ENCODE assay signal across 10 cellular contexts in the genomic region with DNA sequence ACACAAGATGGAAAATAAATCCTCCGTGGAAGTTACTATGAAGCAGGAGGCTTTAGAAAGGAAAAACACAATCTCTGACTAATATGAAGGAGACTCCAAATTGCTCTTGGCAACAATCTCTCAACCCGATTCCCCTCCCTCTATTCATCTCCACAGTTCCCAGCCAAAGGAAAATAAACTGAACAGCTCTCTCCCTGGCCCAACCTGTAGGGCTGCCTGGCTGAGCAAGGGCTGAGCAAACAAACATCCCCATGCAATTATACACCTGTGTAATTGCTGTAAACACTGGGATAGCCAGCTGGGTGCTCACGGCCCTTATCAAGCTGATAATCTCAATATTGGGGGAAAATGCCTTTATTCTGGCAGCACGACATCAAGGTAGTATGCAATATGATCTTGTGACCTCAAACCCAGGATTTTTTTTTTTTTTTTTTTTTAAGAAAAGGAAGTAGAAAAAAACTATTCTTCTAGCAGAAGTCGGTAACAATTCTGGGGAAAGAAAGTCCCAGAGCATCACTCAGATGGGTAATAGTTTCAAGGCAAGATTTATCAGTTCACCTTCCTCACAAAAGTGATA.
DNase-seq lines count a peak whose midpoint lies in the region; ATAC-seq and TF ChIP-seq lines count a peak whose summit lies in the region.
"Had no signal": no experiment of that assay in that cellular context is flagged by ENCODE, and none has a peak within 500 bp of the region (broad histone marks: within the 10 kb centered on the region; RNA-seq: fewer than 3 reads in every experiment).

No MANE protein-coding gene starts in this region.

- TF ChIP-seq CTCF in astrocyte of the spinal cord (IDR thresholded peaks at IDR 0.05; ENCODE audit: low read depth, low read length) = no peak
- TF ChIP-seq CTCF in mucosa of descending colon (IDR thresholded peaks at IDR 0.05) = no peak
- no peak for TF ChIP-seq CTCF in osteocyte (IDR thresholded peaks at IDR 0.05)
- TF ChIP-seq CTCF in glutamatergic neuron (IDR thresholded peaks at IDR 0.05; ENCODE audit: partially characterized antibody, unreplicated experiment) = no peak

- DNase-seq in DMS53 treated with DMSO at 0.1 percent for 48 hours (lab: John Stamatoyannopoulos, UW; ENCODE audit: unreplicated experiment) (peak; percentile 94), NCI-H2081 (lab: John Stamatoyannopoulos, UW) (peak; percentile 83 to 92), astrocyte of the spinal cord (ENCODE audit: low read depth, low spot score) (peak; percentile 22), mucosa of descending colon (peak in 2 of 3 donors; percentile 62 to 71), AML-193 (lab: John Stamatoyannopoulos, UW) (no peak), osteocyte (ENCODE audit: extremely low spot score, unreplicated experiment) (no peak), glutamatergic neuron (no peak)
- no peak for DNase-seq in stimulated activated CD4-positive, alpha-beta T cell treated with anti-CD3 and anti-CD28 coated beads, Interleukin-4, amount 100 ng/mL, for 24 hours
- DNase-seq: effector memory CD8-positive, alpha-beta T cell had no signal

- ATAC-seq in mucosa of descending colon = peak; percentile 76
- ATAC-seq: effector memory CD8-positive, alpha-beta T cell had no signal

- H3K9me3 Mint-ChIP-seq in osteocyte (ENCODE audit: unreplicated experiment) (no peaks in the 10 kb centered on the region), glutamatergic neuron (ENCODE audit: unreplicated experiment) (peaks cover 5% of the 10 kb centered on the region)
- H3K9me3 Mint-ChIP-seq: effector memory CD8-positive, alpha-beta T cell had no signal

- H3K27ac Mint-ChIP-seq in osteocyte (ENCODE audit: unreplicated experiment) (no peak overlapping the region), glutamatergic neuron (ENCODE audit: unreplicated experiment) (no peak overlapping the region)
- H3K27ac Mint-ChIP-seq: effector memory CD8-positive, alpha-beta T cell had no signal

- no peaks in the 10 kb centered on the region for H3K36me3 Mint-ChIP-seq in osteocyte (ENCODE audit: unreplicated experiment)
- peaks cover 4% of the 10 kb centered on the region for H3K36me3 Mint-ChIP-seq in glutamatergic neuron (ENCODE audit: unreplicated experiment)

- in situ Hi-C loops in astrocyte of the spinal cord (cut with HindIII; ENCODE audit: low sequenced_read_pairs) = no loop called here

- H3K4me1 ChIP-seq in mucosa of descending colon (ENCODE audit: low read depth) = peaks cover 29% of the 10 kb centered on the region

- intact Hi-C loops in mucosa of descending colon (cut with DNase I, micrococcal nuclease) = loop anchor here in 1 of 2 donors (10.0 kb wide), 1 partner anchor 79 kb away; no protein-coding TSS in a partner anchor

- H3K27me3 Mint-ChIP-seq in osteocyte (ENCODE audit: unreplicated experiment) (peaks cover 78% of the 10 kb centered on the region), glutamatergic neuron (ENCODE audit: unreplicated experiment) (peaks cover 19% of the 10 kb centered on the region)

- H3K4me1 Mint-ChIP-seq in osteocyte (ENCODE audit: unreplicated experiment) = peaks cover 23% of the 10 kb centered on the region
- H3K4me1 Mint-ChIP-seq in glutamatergic neuron (ENCODE audit: low read depth, unreplicated experiment) = peaks cover 3% of the 10 kb centered on the region

- H3K4me3 ChIP-seq in astrocyte of the spinal cord (ENCODE audit: low read depth, low read length) = no peak overlapping the region
- no peak overlapping the region for H3K4me3 ChIP-seq in mucosa of descending colon
- H3K4me3 ChIP-seq: right lobe of liver had no signal

- no peaks in the 10 kb centered on the region for H3K36me3 ChIP-seq in mucosa of descending colon (ENCODE audit: low read depth)
- H3K36me3 ChIP-seq: right lobe of liver had no signal

- H3K9me3 ChIP-seq in mucosa of descending colon = no peaks in the 10 kb centered on the region
- H3K9me3 ChIP-seq: right lobe of liver had no signal

- H3K4me3 Mint-ChIP-seq in osteocyte (ENCODE audit: unreplicated experiment) (no peak overlapping the region), glutamatergic neuron (ENCODE audit: unreplicated experiment) (no peak overlapping the region)
- H3K4me3 Mint-ChIP-seq: effector memory CD8-positive, alpha-beta T cell had no signal

Comparison
In these comparisons a context has a peak if more than half of its experiments do, and no peak if none do; other contexts are left out.
1. DNase-seq: peak in DMS53 treated with DMSO at 0.1 percent for 48 hours (single experiment), NCI-H2081 (2 of 2), astrocyte of the spinal cord (single experiment) and mucosa of descending colon (2 of 3); none in AML-193 (0 of 2), stimulated activated CD4-positive, alpha-beta T cell treated with anti-CD3 and anti-CD28 coated beads, Interleukin-4, amount 100 ng/mL, for 24 hours (single experiment), osteocyte (single experiment) and glutamatergic neuron (single experiment).